16 cellular contexts compared by ENCODE assay signal in genomic region chr14:75442642-75443041, GRCh38. TPM values are rescaled to one million over a fixed set of nuclear protein-coding genes. Genes with fewer than 3 reads are reported as not detected.
DNase-seq lines count a peak whose midpoint lies in the region; ATAC-seq, FAIRE-seq and TF ChIP-seq lines count a peak whose summit lies in the region.
"Had no signal": no experiment of that assay in that cellular context is flagged by ENCODE, and none has a peak within 500 bp of the region (broad histone marks: within the 10 kb centered on the region; RNA-seq: fewer than 3 reads in every experiment).

No MANE protein-coding gene starts in this region.

- TF ChIP-seq EP300 in HepG2 (IDR thresholded peaks at IDR 0.05; ENCODE audit: low read depth in 2 of 2, low read length in 2 of 2), result no peak
- TF ChIP-seq EP300 in HepG2 (CRISPR knock-in tag; IDR thresholded peaks at IDR 0.05; ENCODE audit: borderline replicate concordance), result no peak

- DNase-seq in HepG2 (ENCODE audit: low spot score) (no peak), right lobe of liver (no peak), epithelial cell of esophagus (ENCODE audit: low read depth) (peak; percentile 24), RPMI8226 (no peak), NCI-H1417 (lab: John Stamatoyannopoulos, UW) (no peak), GM19238 (ENCODE audit: insufficient read length, low spot score) (no peak), cerebellar nuclear complex (lab: John Stamatoyannopoulos, UW) (no peak)
- DNase-seq: DMS79 treated with DMSO at 0.1 percent for 48 hours; foreskin fibroblast; kidney; MM.1S; NCI-H524 treated with DMSO at 0.1 percent for 48 hours; stimulated activated CD4-positive, alpha-beta T cell treated with anti-CD3 and anti-CD28 coated beads, Interleukin-2, amount 100 ng/mL, for 24 hours; stimulated activated naive CD4-positive, alpha-beta T cell treated with Interleukin-2 at 50 U/mL for 16 hours had no signal

- ATAC-seq in HepG2 (no peak), right lobe of liver (no peak)

- H3K27ac ChIP-seq in HepG2 (ENCODE audit: extremely low read length, insufficient read depth, low read length) (no peak overlapping the region), right lobe of liver (no peak overlapping the region), neutrophil (peak overlapping the region; percentile 71)

- TF ChIP-seq RAD21 in HepG2 (CRISPR knock-in tag; IDR thresholded peaks at IDR 0.05), result no peak

- WGBS in HepG2 (ENCODE audit: low lambda C conversion rate), result 80% methylated on average over 8 of the region's 8 CpGs
- 57% methylated on average over 2 of the region's 8 CpGs for WGBS in right lobe of liver (ENCODE audit: insufficient coverage, low coverage, low lambda C conversion rate, missing lambda C conversion rate)

- POLR2A ChIA-PET in HepG2 (lab: Yijun Ruan, JAX), result no interaction called here

- no peak for FAIRE-seq in HepG2 (lab: Jason Lieb, UNC)
- FAIRE-seq: kidney had no signal

- no TSS peak for BruUV-seq in HepG2 (replicated peaks; lab: Mats Ljungman, UMichigan)

- H3K27me3 ChIP-seq in HepG2 (ENCODE audit: control insufficient read depth in 1 of 2, insufficient read depth in 2 of 2, low read length in 2 of 2) (no peaks in the 10 kb centered on the region), right lobe of liver (no peaks in the 10 kb centered on the region), neutrophil (no peaks in the 10 kb centered on the region)
- H3K27me3 ChIP-seq: cardiac muscle cell had no signal

- no peaks in the 10 kb centered on the region for H3K9me3 ChIP-seq in HepG2 (ENCODE audit: low read length)
- H3K9me3 ChIP-seq in right lobe of liver, result no peaks in the 10 kb centered on the region
- H3K9me3 ChIP-seq in neutrophil, result no peaks in the 10 kb centered on the region

- no peak overlapping the region for H3K4me2 ChIP-seq in HepG2 (ENCODE audit: low read depth, low read length)

- no peaks in the 10 kb centered on the region for H3K79me2 ChIP-seq in HepG2 (ENCODE audit: insufficient read depth, low read length)

- H3K36me3 ChIP-seq in HepG2 (replicated peaks in 1 of 2; ENCODE audit: control insufficient read depth in 1 of 2, insufficient read depth in 2 of 2, low read length in 2 of 2) (peaks cover 7 to 67% of the 10 kb centered on the region in 2 experiments; a peak in 4 of 5 replicates), right lobe of liver (peaks cover 0 to 21% (median 9%) of the 10 kb centered on the region in 4 donors), neutrophil (peaks cover 72% of the 10 kb centered on the region)
- H3K36me3 ChIP-seq: cardiac muscle cell had no signal

- H3K9ac ChIP-seq in HepG2 (ENCODE audit: insufficient read depth, low read depth, low read length), result no peak overlapping the region

- intact Hi-C loops in HepG2 (cut with micrococcal nuclease; ENCODE audit: unreplicated experiment) (no loop called here), right lobe of liver (cut with DNase I) (no loop called here)

- TF ChIP-seq CTCF in HepG2 (CRISPR knock-in tag; IDR thresholded peaks at IDR 0.05) (no peak), right lobe of liver (IDR thresholded peaks at IDR 0.05) (no peak), epithelial cell of esophagus (IDR thresholded peaks at IDR 0.05; ENCODE audit: insufficient read depth, low read depth, low read length, missing control alignments) (no peak), neutrophil (IDR thresholded peaks at IDR 0.05) (no peak)

- H4K20me1 ChIP-seq in HepG2 (ENCODE audit: insufficient read depth, low read length), result no peaks in the 10 kb centered on the region; the same call in 1 of the 2 replicates

- CTCF ChIA-PET in HepG2 (lab: Yijun Ruan, JAX; ENCODE audit: low intra/inter-chr PET ratio, low total read pairs), result no interaction called here

- no peak overlapping the region for H2AFZ ChIP-seq in HepG2 (ENCODE audit: low read length)

- in situ Hi-C loops in HepG2 (cut with HindIII; ENCODE audit: extremely low pct_ligation_motif_present, low pct_unique_long_range_greater_than_20kb), result no loop called here

- H3K4me1 ChIP-seq in HepG2 (ENCODE audit: insufficient read depth, low read length), result no peaks in the 10 kb centered on the region
- H3K4me1 ChIP-seq in right lobe of liver, result peaks cover 0 to 19% (median 3%) of the 10 kb centered on the region in 4 donors
- peaks cover 17 to 22% of the 10 kb centered on the region in 2 experiments for H3K4me1 ChIP-seq in neutrophil (ENCODE audit: control insufficient read depth in 1 of 2, insufficient read depth in 1 of 2, low read depth in 1 of 2, low read length in 1 of 2)

- TF ChIP-seq POLR2A in HepG2 (IDR thresholded peaks at IDR 0.05; ENCODE audit: insufficient read depth in 1 of 2, low read depth in 2 of 2, low read length in 2 of 2), result no peak
- no peak for TF ChIP-seq POLR2A in right lobe of liver (IDR thresholded peaks at IDR 0.05)

- H3K4me3 ChIP-seq in HepG2 (replicated peaks in 1 of 3; ENCODE audit: insufficient read depth in 1 of 3, low read depth in 2 of 3, low read length in 3 of 3) (no peak overlapping the region), right lobe of liver (no peak overlapping the region), epithelial cell of esophagus (ENCODE audit: low read length) (no peak overlapping the region), neutrophil (ENCODE audit: low read depth in 1 of 2, low read length in 1 of 2) (no peak overlapping the region)
- H3K4me3 ChIP-seq: cardiac muscle cell had no signal

TF ChIP-seq in HepG2, 621 proteins besides CTCF, POLR2A, EP300 and RAD21:
- peak; percentile 31; the same call in 1 of the 2 replicates for TF ChIP-seq NFE2L2 (IDR thresholded peaks at IDR 0.05; ENCODE audit: low read length)
- no peak for TF ChIP-seq MEF2D (CRISPR knock-in tag; IDR thresholded peaks at IDR 0.05)

RNA-seq across cellular contexts. Expression of gene JDP2, which starts 14.8 kb away (rescaled TPM):
- total RNA-seq in HepG2 (2016; rRNA removed; fragmentation: Illumina TruSeq; extraction: Trizol) (7.7 and 8.9 TPM in 2 replicates), right lobe of liver (10 to 100 TPM in 4 of 6 experiments, 1 to 10 TPM in 2; 8.3 to 22.0 (median 11.8) TPM)
- total RNA-seq in HepG2 (2016; cell fraction: cytosol; rRNA removed; fragmentation: Illumina TruSeq; extraction: Trizol; ENCODE audit: low read depth), result 10.3 and 11.0 TPM in 2 replicates
- 6.0 and 9.8 TPM in 2 replicates for total RNA-seq in HepG2 (2016; cell fraction: insoluble cytoplasmic fraction; rRNA removed; fragmentation: Illumina TruSeq; extraction: Trizol)
- 19.5 and 19.7 TPM in 2 replicates for total RNA-seq in HepG2 (2016; cell fraction: membrane; rRNA removed; fragmentation: Illumina TruSeq; extraction: Trizol)
- 3.2 and 3.9 TPM in 2 replicates for total RNA-seq in HepG2 (2016; cell fraction: nucleus; rRNA removed; fragmentation: Illumina TruSeq; extraction: Trizol)
- 8.0 and 9.0 TPM in 2 replicates for polyA plus RNA-seq in HepG2 (2011; rRNA removed)
- polyA plus RNA-seq in HepG2 (2011; cell fraction: cytosol; rRNA removed), result 8.4 and 10.0 TPM in 2 replicates
- 10.7 and 11.2 TPM in 2 replicates for polyA plus RNA-seq in HepG2 (2011; cell fraction: nucleus; rRNA removed)
- 6.3 and 12.0 TPM in 2 replicates for polyA plus RNA-seq in HepG2 (2012)
- polyA plus RNA-seq in HepG2 (2016; cell fraction: cytosol; fragmentation: Illumina TruSeq; extraction: Trizol; ENCODE audit: low read depth), result 11.6 and 14.1 TPM in 2 replicates
- 8.9 and 10.0 TPM in 2 replicates for polyA plus RNA-seq in HepG2 (2016; cell fraction: insoluble cytoplasmic fraction; fragmentation: Illumina TruSeq; extraction: Trizol; ENCODE audit: low read depth)
- 19.2 and 20.7 TPM in 2 replicates for polyA plus RNA-seq in HepG2 (2016; cell fraction: membrane; fragmentation: Illumina TruSeq; extraction: Trizol; ENCODE audit: low read depth)
- polyA plus RNA-seq in HepG2 (2016; cell fraction: nucleus; fragmentation: Illumina TruSeq; extraction: Trizol; ENCODE audit: insufficient read depth, low read depth), result 8.8 and 10.0 TPM in 2 replicates
- 4.9 and 11.8 TPM in 2 replicates for polyA minus RNA-seq in HepG2 (2011; rRNA and poly(A)+ RNA removed; ENCODE audit: low replicate concordance)
- polyA minus RNA-seq in HepG2 (2011; cell fraction: cytosol; rRNA and poly(A)+ RNA removed), result 5.5 and 5.9 TPM in 2 replicates
- polyA minus RNA-seq in HepG2 (2011; cell fraction: nucleus; rRNA and poly(A)+ RNA removed), result 10.7 and 11.3 TPM in 2 replicates
